ENCODE assay signal across 31 cellular contexts in genomic region chr18:70113511-70113910, GRCh38.
"Had no signal": no experiment of that assay in that cellular context is flagged by ENCODE, and none has a peak within 500 bp of the region (broad histone marks: within the 10 kb centered on the region; RNA-seq: fewer than 3 reads in every experiment).

No MANE protein-coding gene starts in this region.

- H3K36me3 ChIP-seq: adrenal gland, brain microvascular endothelial cell, breast epithelium had no signal

- H3K4me1 ChIP-seq: adrenal gland, ascending aorta, body of pancreas, breast epithelium had no signal

- H3K9me3 ChIP-seq: ascending aorta, body of pancreas, breast epithelium had no signal

- DNase-seq: activated effector memory CD4-positive, alpha-beta T cell treated with anti-CD3 and anti-CD28 coated beads, Interleukin-2, amount 50 U/mL, for 16 hours; activated effector memory CD4-positive, alpha-beta T cell treated with Interleukin-2 at 50 U/mL for 16 hours; activated gamma-delta T cell; activated gamma-delta T cell treated with Interleukin-2 at 50 U/mL for 16 hours; activated naive CD4-positive, alpha-beta T cell; activated naive CD4-positive, alpha-beta T cell treated with anti-CD3 and anti-CD28 coated beads for 36 hours; activated naive CD4-positive, alpha-beta T cell treated with anti-CD3 and anti-CD28 coated beads, Interleukin-2, amount 10 ng/mL, durations not matched to agents 7 days and 5 days; activated naive CD4-positive, alpha-beta T cell treated with anti-CD3 and anti-CD28 coated beads, Interleukin-2, amount 50 U/mL, for 16 hours; activated naive CD4-positive, alpha-beta T cell treated with Interleukin-2 at 50 U/mL for 16 hours; activated naive CD8-positive, alpha-beta T cell treated with anti-CD3 and anti-CD28 coated beads for 36 hours; activated naive CD8-positive, alpha-beta T cell treated with anti-CD3 and anti-CD28 coated beads, Interleukin-2, amount 10 ng/mL, durations not matched to agents 7 days and 5 days; activated naive CD8-positive, alpha-beta T cell treated with anti-CD3 and anti-CD28 coated beads, Interleukin-2, amount 50 U/mL, for 24 hours; activated T-cell treated with anti-CD3 and anti-CD28 coated beads, Interleukin-2, amount 50 U/mL, for 24 hours; activated T-cell treated with anti-CD3 and anti-CD28 coated beads, Interleukin-2, amount 50 U/mL, for 4 hours; activated T-cell treated with anti-CD3 and anti-CD28 coated beads, Interleukin-2, amount 50 U/mL, for 48 hours; activated T-cell treated with anti-CD3 and anti-CD28 coated beads, Interleukin-2, amount 50 U/mL, for 72 hours; adrenal gland; amniotic stem cell; amygdala; anterior cingulate cortex; aorta; body of pancreas; brain microvascular endothelial cell; caudate nucleus; central memory CD4-positive, alpha-beta T cell; cerebellar nuclear complex had no signal

- H3K27ac ChIP-seq: adrenal gland, ascending aorta, body of pancreas, brain microvascular endothelial cell, breast epithelium, cardiac muscle cell had no signal

- H3K27me3 ChIP-seq: adrenal gland, ascending aorta, body of pancreas, brain microvascular endothelial cell, breast epithelium, cardiac muscle cell had no signal

- H3K4me3 ChIP-seq: adrenal gland, ascending aorta, body of pancreas, breast epithelium, cardiac muscle cell had no signal

- ATAC-seq: activated naive CD4-positive, alpha-beta T cell treated with anti-CD3 and anti-CD28 coated beads, Interleukin-2, amount 50 U/mL, for 72 hours; activated naive CD8-positive, alpha-beta T cell treated with anti-CD3 and anti-CD28 coated beads, Interleukin-2, amount 50 U/mL, for 24 hours; activated T-cell treated with anti-CD3 and anti-CD28 coated beads, Interleukin-2, amount 50 U/mL, for 4 hours; activated T-cell treated with anti-CD3 and anti-CD28 coated beads, Interleukin-2, amount 50 U/mL, for 72 hours; activated T-helper 17 cell treated with anti-CD3 and anti-CD28 coated beads, Interleukin-2, amount 50 U/mL, for 72 hours; body of pancreas had no signal
